ENCODE assay signal across 7 cellular contexts in the genomic region with DNA sequence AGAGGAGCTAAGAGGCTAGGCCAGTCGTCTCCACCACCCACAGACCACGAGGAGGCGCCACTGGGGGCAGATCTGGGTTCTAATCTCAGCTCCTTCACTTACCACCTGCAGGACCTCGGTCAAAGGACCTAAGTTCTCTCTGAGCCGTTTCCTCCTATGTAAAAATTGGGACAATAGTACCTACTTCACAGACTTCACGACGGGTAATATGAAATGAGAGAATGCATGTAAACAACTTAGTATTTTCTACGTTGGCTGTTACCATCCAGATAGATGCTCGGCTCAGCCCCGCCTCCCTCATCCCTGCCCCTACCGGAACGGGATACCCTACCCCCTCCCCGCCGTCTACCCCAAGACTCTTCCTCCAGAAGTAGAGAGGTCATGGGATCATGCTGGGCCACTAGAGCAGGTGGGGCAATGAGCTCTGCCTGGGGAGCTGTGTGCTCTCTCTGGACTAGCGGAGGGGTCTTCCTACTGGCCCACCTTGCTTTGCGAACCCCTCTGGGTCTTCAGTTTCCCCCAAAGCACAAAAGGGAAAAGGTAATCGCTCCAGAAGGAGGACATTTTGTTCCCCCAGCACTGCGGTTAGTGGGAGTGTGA. TPM values are rescaled to one million over a fixed set of nuclear protein-coding genes. Genes with fewer than 3 reads are reported as not detected.
DNase-seq lines count a peak whose midpoint lies in the region; ATAC-seq and TF ChIP-seq lines count a peak whose summit lies in the region.

No MANE protein-coding gene starts in this region.

- peak overlapping the region; percentile 74 for H3K9ac ChIP-seq in fibroblast of lung (ENCODE audit: insufficient read depth, low read length)

- DNase-seq in GM12864 (ENCODE audit: low read depth) (no peak), NCI-H526 treated with DMSO at 0.1 percent for 48 hours (lab: John Stamatoyannopoulos, UW) (peak; percentile 25), fibroblast of lung (ENCODE audit: low read depth in 2 of 2) (peak in 1 of 2 donors; percentile 47), thoracic aorta (ENCODE audit: low spot score) (no peak)
- peak; percentile 77 for DNase-seq in activated T-cell treated with anti-CD3 and anti-CD28 coated beads, Interleukin-2, amount 50 U/mL, for 24 hours

- H3K4me3 Mint-ChIP-seq in activated T-cell treated with anti-CD3 and anti-CD28 coated beads, Interleukin-2, amount 50 U/mL, for 24 hours: peak overlapping the region; percentile 87
- peak overlapping the region; percentile 82 to 89 (median 88) for H3K4me3 Mint-ChIP-seq in nephron

- ATAC-seq in thoracic aorta (ENCODE audit: insufficient number of reproducible peaks, low FRiP score, low read depth): peak; percentile 8
- ATAC-seq in GM21367 (IDR thresholded peaks at IDR 0.05; ENCODE audit: unreplicated experiment): no peak

- H3K4me1 Mint-ChIP-seq in activated T-cell treated with anti-CD3 and anti-CD28 coated beads, Interleukin-2, amount 50 U/mL, for 24 hours (ENCODE audit: low read depth): peaks cover 86% of the 10 kb centered on the region
- H3K4me1 Mint-ChIP-seq in nephron: peaks cover 26% of the 10 kb centered on the region

- H3K36me3 Mint-ChIP-seq in activated T-cell treated with anti-CD3 and anti-CD28 coated beads, Interleukin-2, amount 50 U/mL, for 24 hours (ENCODE audit: low read depth): peaks cover 47% of the 10 kb centered on the region
- peaks cover 21% of the 10 kb centered on the region for H3K36me3 Mint-ChIP-seq in nephron (ENCODE audit: low read depth)

- H3K9me3 Mint-ChIP-seq in activated T-cell treated with anti-CD3 and anti-CD28 coated beads, Interleukin-2, amount 50 U/mL, for 24 hours: peaks cover 3% of the 10 kb centered on the region
- H3K9me3 Mint-ChIP-seq in nephron: no peaks in the 10 kb centered on the region

- peak overlapping the region; percentile 95 for H3K4me2 ChIP-seq in fibroblast of lung (ENCODE audit: extremely low read depth, insufficient read depth, low read length)

- H3K27ac ChIP-seq in fibroblast of lung (ENCODE audit: insufficient read depth, low read length) (peak overlapping the region; percentile 85), thoracic aorta (peak overlapping the region; percentile 82 to 85)

- peaks cover 10% of the 10 kb centered on the region for H3K4me1 ChIP-seq in fibroblast of lung (ENCODE audit: control insufficient read depth, extremely low read depth, insufficient read depth, low read length)
- peaks cover 12 to 25% of the 10 kb centered on the region in 2 donors for H3K4me1 ChIP-seq in thoracic aorta (ENCODE audit: control insufficient read depth in 1 of 2, low read depth in 2 of 2)

- peak overlapping the region; percentile 92 for H3K27ac Mint-ChIP-seq in activated T-cell treated with anti-CD3 and anti-CD28 coated beads, Interleukin-2, amount 50 U/mL, for 24 hours
- H3K27ac Mint-ChIP-seq in nephron: peak overlapping the region; percentile 74 to 84 (median 83)

- TF ChIP-seq CTCF in GM12864 (IDR thresholded peaks at IDR 0.05; ENCODE audit: low read depth, low read length, missing control alignments) (peak; percentile 51), fibroblast of lung (conservative IDR thresholded peaks at IDR 0.05 in 1 of 2, IDR thresholded peaks at IDR 0.05 in 1 of 2; ENCODE audit: low read depth in 1 of 2, low read length in 2 of 2) (peak; percentile 49 to 57), nephron (IDR thresholded peaks at IDR 0.05; ENCODE audit: unreplicated experiment in 3 of 3) (peak in 2 of 3 experiments; percentile 18 to 20), thoracic aorta (IDR thresholded peaks at IDR 0.05) (peak; percentile 25)

- H3K79me2 ChIP-seq in fibroblast of lung (ENCODE audit: control insufficient read depth, insufficient read depth, low read length): no peaks in the 10 kb centered on the region

- H3K9me3 ChIP-seq in fibroblast of lung (ENCODE audit: control insufficient read depth, insufficient read depth, low read depth, low read length): no peaks in the 10 kb centered on the region
- H3K9me3 ChIP-seq in thoracic aorta: no peaks in the 10 kb centered on the region

- H3K4me3 ChIP-seq in GM12864 (ENCODE audit: low read depth, low read length) (peak overlapping the region; percentile 24), fibroblast of lung (replicated peaks in 1 of 4; ENCODE audit: control extremely low read depth in 1 of 4, insufficient read depth in 1 of 4, low read depth in 3 of 4, low read length in 4 of 4) (peak overlapping the region; percentile 49 to 93 (median 70)), thoracic aorta (peak overlapping the region; percentile 93)

- no peaks in the 10 kb centered on the region for H4K20me1 ChIP-seq in fibroblast of lung (ENCODE audit: control insufficient read depth, extremely low read depth, insufficient read depth, low read length)

- H3K27me3 ChIP-seq in fibroblast of lung (ENCODE audit: control insufficient read depth, insufficient read depth, low read length) (peaks cover 2% of the 10 kb centered on the region), thoracic aorta (replicated peaks; ENCODE audit: insufficient read depth) (no peaks in the 10 kb centered on the region)

- H3K27me3 Mint-ChIP-seq in activated T-cell treated with anti-CD3 and anti-CD28 coated beads, Interleukin-2, amount 50 U/mL, for 24 hours: no peaks in the 10 kb centered on the region
- no peaks in the 10 kb centered on the region for H3K27me3 Mint-ChIP-seq in nephron (ENCODE audit: low read depth)

- peak overlapping the region; percentile 75 for H2AFZ ChIP-seq in fibroblast of lung (ENCODE audit: low read length)

- H3K36me3 ChIP-seq in fibroblast of lung (ENCODE audit: control insufficient read depth, insufficient read depth, low read length) (peaks cover 5% of the 10 kb centered on the region), thoracic aorta (no peaks in the 10 kb centered on the region)

RNA-seq across cellular contexts. Expression of gene GNPDA1, which starts 0.5 kb away (rescaled TPM):
- total RNA-seq in fibroblast of lung: 64.2 and 97.8 TPM in 2 replicates
- 30.0 and 40.6 TPM in 2 replicates for polyA plus RNA-seq in fibroblast of lung
- 40.8 and 61.6 TPM in 2 replicates for polyA plus RNA-seq in fibroblast of lung (2012)
- 51.8 and 62.3 TPM in 2 replicates for polyA minus RNA-seq in fibroblast of lung (ENCODE audit: low replicate concordance)
- total RNA-seq in thoracic aorta: 10 to 100 TPM; 15.8 to 26.5 TPM

RNA-seq across cellular contexts. Expression of gene RNF14, which starts 43.4 kb away (rescaled TPM):
- 49.1 and 62.9 TPM in 2 replicates for total RNA-seq in fibroblast of lung
- 53.1 and 65.3 TPM in 2 replicates for polyA plus RNA-seq in fibroblast of lung
- polyA plus RNA-seq in fibroblast of lung (2012): 51.9 and 63.9 TPM in 2 replicates
- 62.5 and 74.9 TPM in 2 replicates for polyA minus RNA-seq in fibroblast of lung (ENCODE audit: low replicate concordance)
- 10 to 100 TPM; 63.4 to 93.3 TPM for total RNA-seq in thoracic aorta

RNA-seq across cellular contexts. Expression of gene PCDH12, which starts 54.3 kb away (rescaled TPM):
- under 0.01 TPM in 1 of 2 replicates, not detected in the other for total RNA-seq in fibroblast of lung
- polyA plus RNA-seq in fibroblast of lung: 0.01 and 0.02 TPM in 2 replicates
- polyA plus RNA-seq in fibroblast of lung (2012): 0.03 and 0.05 TPM in 2 replicates
- polyA minus RNA-seq in fibroblast of lung (ENCODE audit: low replicate concordance): 0.24 TPM in 1 of 2 replicates, not detected in the other
- 1 to 10 TPM; 5.1 to 5.2 TPM for total RNA-seq in thoracic aorta

Comparison
In these comparisons a context has a peak if more than half of its experiments do, and no peak if none do; other contexts are left out.
1. DNase-seq: peak in NCI-H526 treated with DMSO at 0.1 percent for 48 hours (single experiment) and activated T-cell treated with anti-CD3 and anti-CD28 coated beads, Interleukin-2, amount 50 U/mL, for 24 hours (single experiment); none in GM12864 (single experiment) and thoracic aorta (single experiment).
2. H3K4me3 ChIP-seq: peak in every context shown above with its lines; median percentile 93 in thoracic aorta; 70 in fibroblast of lung; 24 in GM12864.
3. Peak in every context shown above with its lines, with median percentiles within 50 percentile points of each other: CTCF ChIP-seq.